8 cellular contexts compared by ENCODE assay signal in the genomic region with DNA sequence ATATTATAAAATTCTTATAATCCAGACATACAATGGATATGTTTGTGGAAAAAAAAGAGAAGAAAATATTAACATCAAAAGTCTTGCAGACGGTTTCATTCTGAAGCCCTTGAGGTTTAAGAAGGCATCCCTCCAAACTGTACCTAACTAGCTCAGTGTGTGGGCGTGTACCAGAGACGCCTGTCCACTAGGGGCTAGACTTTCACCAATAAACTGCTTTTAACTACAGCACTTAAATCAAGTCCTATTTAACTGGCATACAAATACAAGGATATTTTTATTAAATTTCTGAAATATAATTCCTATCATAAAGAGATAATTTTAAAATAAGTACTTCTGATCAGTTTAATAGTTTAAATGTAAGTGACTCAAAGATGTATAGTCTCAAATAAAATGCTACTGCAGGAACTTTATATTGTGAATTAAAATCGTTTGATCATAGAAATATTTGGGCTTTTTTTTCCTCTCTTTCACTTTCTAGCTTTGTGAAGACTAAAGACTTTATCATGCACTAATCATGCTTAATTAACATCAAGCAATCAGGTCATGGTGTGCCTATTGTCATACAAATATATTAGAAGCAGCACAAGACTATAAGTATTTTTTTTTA.
DNase-seq lines count a peak whose midpoint lies in the region; ATAC-seq and TF ChIP-seq lines count a peak whose summit lies in the region.

No MANE protein-coding gene starts in this region.

- no peaks in the 10 kb centered on the region for H3K4me1 ChIP-seq in CD8-positive, alpha-beta memory T cell (ENCODE audit: insufficient read depth, low read length)

- intact Hi-C loops in dorsolateral prefrontal cortex (cut with DNase I) = loop anchor here in 1 of 2 donors (10.0 kb wide), 1 partner anchor 445 kb away; no protein-coding TSS in a partner anchor

- no peak overlapping the region for H3K4me3 ChIP-seq in AG04449 (ENCODE audit: low read depth, low read length)
- H3K4me3 ChIP-seq in dorsolateral prefrontal cortex = no peak overlapping the region
- H3K4me3 ChIP-seq in CD8-positive, alpha-beta memory T cell (ENCODE audit: low read length) = no peak overlapping the region

- TF ChIP-seq CTCF in AG04449 (IDR thresholded peaks at IDR 0.05; ENCODE audit: insufficient read depth, low read length, missing control alignments) (peak; percentile 63), dorsolateral prefrontal cortex (IDR thresholded peaks at IDR 0.05 in 54 of 56, conservative IDR thresholded peaks at IDR 0.05 in 2 of 56; ENCODE audit: low read depth in 1 of 56, partially characterized antibody in 56 of 56) (peak in 54 of 56 donors; percentile 17 to 70 (median 48))

- CTCF ChIA-PET in AG04449 (lab: Yijun Ruan, JAX) = interaction anchor here (0.9 to 1.9 kb wide), 5 partner anchors 238 to 703 kb away, joined by 3 to 5 read pairs (median 4); no protein-coding TSS in a partner anchor
- CTCF ChIA-PET in CD8-positive, alpha-beta memory T cell (lab: Charles Lee) = no interaction called here

- no peak overlapping the region for H3K27ac Mint-ChIP-seq in CD8-positive, alpha-beta memory T cell

- no peaks in the 10 kb centered on the region for H3K9me3 ChIP-seq in CD8-positive, alpha-beta memory T cell (ENCODE audit: low read length)

- peak; percentile 74 for ATAC-seq in GM19467 (IDR thresholded peaks at IDR 0.05; ENCODE audit: unreplicated experiment)
- ATAC-seq in GM21381 (IDR thresholded peaks at IDR 0.05; ENCODE audit: unreplicated experiment) = no peak

- H3K27me3 Mint-ChIP-seq in CD8-positive, alpha-beta memory T cell = no peaks in the 10 kb centered on the region

- no peaks in the 10 kb centered on the region for H3K36me3 Mint-ChIP-seq in CD8-positive, alpha-beta memory T cell

- POLR2A ChIA-PET in AG04449 (lab: Yijun Ruan, JAX) = interaction anchor here (1.1 kb wide), 1 partner anchor 283 kb away, joined by 3 read pairs; no protein-coding TSS in a partner anchor
- POLR2A ChIA-PET in CD8-positive, alpha-beta memory T cell (lab: Charles Lee) = no interaction called here

- H3K4me1 Mint-ChIP-seq in CD8-positive, alpha-beta memory T cell = no peaks in the 10 kb centered on the region

- no peaks in the 10 kb centered on the region for H3K36me3 ChIP-seq in CD8-positive, alpha-beta memory T cell (ENCODE audit: insufficient read depth, low read length)

- DNase-seq in AG04449 (ENCODE audit: low read depth, low spot score) (no peak), NCI-H345 treated with DMSO at 0.1 percent for 48 hours (lab: John Stamatoyannopoulos, UW; ENCODE audit: unreplicated experiment) (peak; percentile 13), dorsolateral prefrontal cortex (no peak), retina (peak; percentile 13), NCI-H774 (lab: John Stamatoyannopoulos, UW) (no peak)
- no peak for DNase-seq in CD8-positive, alpha-beta memory T cell

- no peaks in the 10 kb centered on the region for H3K27me3 ChIP-seq in dorsolateral prefrontal cortex
- no peaks in the 10 kb centered on the region for H3K27me3 ChIP-seq in CD8-positive, alpha-beta memory T cell (ENCODE audit: insufficient read depth, low read length, poor library complexity, severe bottlenecking)

- H3K27ac ChIP-seq in dorsolateral prefrontal cortex = no peak overlapping the region
- no peak overlapping the region for H3K27ac ChIP-seq in CD8-positive, alpha-beta memory T cell (ENCODE audit: low read depth, low read length)

- H3K9me3 Mint-ChIP-seq in CD8-positive, alpha-beta memory T cell = no peaks in the 10 kb centered on the region

- H3K4me3 Mint-ChIP-seq in CD8-positive, alpha-beta memory T cell = no peak overlapping the region

Comparison
In these comparisons a context has a peak if more than half of its experiments do, and no peak if none do; other contexts are left out.
1. DNase-seq: peak in NCI-H345 treated with DMSO at 0.1 percent for 48 hours (single experiment) and retina (single experiment); none in AG04449 (single experiment), dorsolateral prefrontal cortex (0 of 10), CD8-positive, alpha-beta memory T cell (0 of 5) and NCI-H774 (single experiment).